ENCODE assay signal across 1 cellular context in the genomic region with DNA sequence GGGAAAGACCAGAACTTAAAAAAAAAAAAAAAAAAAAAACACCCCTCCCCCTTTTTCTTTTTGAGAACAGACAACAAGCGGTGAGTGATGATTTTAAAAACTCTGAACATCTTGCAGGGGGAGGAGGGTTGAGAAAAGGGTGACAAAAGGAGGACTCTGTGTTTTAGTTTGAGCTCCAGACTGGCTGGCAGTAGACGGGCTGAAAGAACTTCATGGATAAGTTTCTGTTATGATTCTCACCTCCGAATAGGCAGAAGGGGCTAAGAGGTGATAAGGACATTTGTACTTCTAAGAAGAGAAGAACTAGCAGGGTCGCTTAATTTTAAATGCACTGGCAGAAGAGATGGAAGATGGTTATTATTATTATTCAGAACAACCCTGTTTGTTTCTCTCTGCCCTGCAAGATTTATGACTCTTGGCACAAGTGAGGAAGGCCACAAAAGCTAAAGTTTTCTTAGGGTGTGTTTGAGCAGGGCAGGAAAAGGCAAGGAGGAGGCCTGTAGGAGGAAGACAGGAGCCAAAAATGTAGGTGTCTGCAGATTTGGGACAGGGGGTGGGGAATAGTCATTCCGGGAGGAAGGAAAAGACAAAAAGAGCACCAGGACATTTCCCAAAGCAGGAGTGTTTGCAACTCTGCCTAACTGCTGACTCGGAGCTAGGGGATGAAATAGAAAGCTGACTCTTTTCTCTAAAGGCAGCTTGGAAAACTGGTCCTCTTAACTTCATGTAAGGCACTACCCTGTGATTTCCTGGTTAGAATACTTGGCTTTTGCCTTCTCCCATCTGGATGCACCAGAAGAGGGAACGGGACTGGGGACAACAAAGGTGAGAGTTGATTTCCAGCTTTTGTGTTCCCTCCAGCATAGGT.
TF ChIP-seq lines count a peak whose summit lies in the region.

No MANE protein-coding gene starts in this region.

TF ChIP-seq in endothelial cell of umbilical vein, 7 proteins besides CTCF, POLR2A, EP300 and RAD21:
- TF ChIP-seq, protein P1, sequence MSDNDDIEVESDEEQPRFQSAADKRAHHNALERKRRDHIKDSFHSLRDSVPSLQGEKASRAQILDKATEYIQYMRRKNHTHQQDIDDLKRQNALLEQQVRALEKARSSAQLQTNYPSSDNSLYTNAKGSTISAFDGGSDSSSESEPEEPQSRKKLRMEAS (IDR thresholded peaks at IDR 0.05; ENCODE audit: insufficient read depth, insufficient read length): no peak
- TF ChIP-seq GATA2 (IDR thresholded peaks at IDR 0.05; ENCODE audit: insufficient read depth, insufficient read length, low read depth, low read length) (no peak), FOS (IDR thresholded peaks at IDR 0.05; ENCODE audit: borderline replicate concordance, insufficient read depth, low read length) (no peak), MYC (IDR thresholded peaks at IDR 0.05; ENCODE audit: low read depth, low read length) (no peak), POLR2AphosphoS5 (IDR thresholded peaks at IDR 0.05; ENCODE audit: insufficient read depth, low read depth, low read length) (no peak), JUN (IDR thresholded peaks at IDR 0.05; ENCODE audit: borderline replicate concordance, insufficient read depth, insufficient read length, low read depth) (no peak), EZH2 (IDR thresholded peaks at IDR 0.05; ENCODE audit: borderline replicate concordance, low read depth, low read length, severe bottlenecking) (no peak)
